ENCODE assay signal across 1 cellular context in the genomic region with DNA sequence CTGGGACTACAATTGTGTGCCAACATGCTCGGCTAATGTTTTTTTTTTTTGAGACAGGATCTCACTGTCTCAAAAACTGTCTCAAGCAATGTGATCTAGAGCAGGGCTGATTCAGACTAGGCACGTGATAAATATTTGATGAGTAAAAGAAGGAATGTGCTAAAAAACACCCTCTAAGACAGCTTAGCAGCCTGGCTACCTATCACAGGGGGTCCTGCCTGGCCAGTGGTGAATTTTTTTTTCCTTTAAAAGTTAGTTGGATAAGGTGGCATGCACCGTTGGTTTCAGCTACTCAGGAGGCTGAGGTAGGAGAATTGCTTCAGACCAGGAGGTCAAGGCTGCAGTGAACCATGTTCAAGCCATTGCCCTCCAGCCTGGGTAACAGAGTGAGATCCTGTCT.
TF ChIP-seq lines count a peak whose summit lies in the region.

No MANE protein-coding gene starts in this region.

TF ChIP-seq in GM23338, 12 proteins besides CTCF, POLR2A, EP300 and RAD21 (continued from another document):
- TF ChIP-seq, protein P1, sequence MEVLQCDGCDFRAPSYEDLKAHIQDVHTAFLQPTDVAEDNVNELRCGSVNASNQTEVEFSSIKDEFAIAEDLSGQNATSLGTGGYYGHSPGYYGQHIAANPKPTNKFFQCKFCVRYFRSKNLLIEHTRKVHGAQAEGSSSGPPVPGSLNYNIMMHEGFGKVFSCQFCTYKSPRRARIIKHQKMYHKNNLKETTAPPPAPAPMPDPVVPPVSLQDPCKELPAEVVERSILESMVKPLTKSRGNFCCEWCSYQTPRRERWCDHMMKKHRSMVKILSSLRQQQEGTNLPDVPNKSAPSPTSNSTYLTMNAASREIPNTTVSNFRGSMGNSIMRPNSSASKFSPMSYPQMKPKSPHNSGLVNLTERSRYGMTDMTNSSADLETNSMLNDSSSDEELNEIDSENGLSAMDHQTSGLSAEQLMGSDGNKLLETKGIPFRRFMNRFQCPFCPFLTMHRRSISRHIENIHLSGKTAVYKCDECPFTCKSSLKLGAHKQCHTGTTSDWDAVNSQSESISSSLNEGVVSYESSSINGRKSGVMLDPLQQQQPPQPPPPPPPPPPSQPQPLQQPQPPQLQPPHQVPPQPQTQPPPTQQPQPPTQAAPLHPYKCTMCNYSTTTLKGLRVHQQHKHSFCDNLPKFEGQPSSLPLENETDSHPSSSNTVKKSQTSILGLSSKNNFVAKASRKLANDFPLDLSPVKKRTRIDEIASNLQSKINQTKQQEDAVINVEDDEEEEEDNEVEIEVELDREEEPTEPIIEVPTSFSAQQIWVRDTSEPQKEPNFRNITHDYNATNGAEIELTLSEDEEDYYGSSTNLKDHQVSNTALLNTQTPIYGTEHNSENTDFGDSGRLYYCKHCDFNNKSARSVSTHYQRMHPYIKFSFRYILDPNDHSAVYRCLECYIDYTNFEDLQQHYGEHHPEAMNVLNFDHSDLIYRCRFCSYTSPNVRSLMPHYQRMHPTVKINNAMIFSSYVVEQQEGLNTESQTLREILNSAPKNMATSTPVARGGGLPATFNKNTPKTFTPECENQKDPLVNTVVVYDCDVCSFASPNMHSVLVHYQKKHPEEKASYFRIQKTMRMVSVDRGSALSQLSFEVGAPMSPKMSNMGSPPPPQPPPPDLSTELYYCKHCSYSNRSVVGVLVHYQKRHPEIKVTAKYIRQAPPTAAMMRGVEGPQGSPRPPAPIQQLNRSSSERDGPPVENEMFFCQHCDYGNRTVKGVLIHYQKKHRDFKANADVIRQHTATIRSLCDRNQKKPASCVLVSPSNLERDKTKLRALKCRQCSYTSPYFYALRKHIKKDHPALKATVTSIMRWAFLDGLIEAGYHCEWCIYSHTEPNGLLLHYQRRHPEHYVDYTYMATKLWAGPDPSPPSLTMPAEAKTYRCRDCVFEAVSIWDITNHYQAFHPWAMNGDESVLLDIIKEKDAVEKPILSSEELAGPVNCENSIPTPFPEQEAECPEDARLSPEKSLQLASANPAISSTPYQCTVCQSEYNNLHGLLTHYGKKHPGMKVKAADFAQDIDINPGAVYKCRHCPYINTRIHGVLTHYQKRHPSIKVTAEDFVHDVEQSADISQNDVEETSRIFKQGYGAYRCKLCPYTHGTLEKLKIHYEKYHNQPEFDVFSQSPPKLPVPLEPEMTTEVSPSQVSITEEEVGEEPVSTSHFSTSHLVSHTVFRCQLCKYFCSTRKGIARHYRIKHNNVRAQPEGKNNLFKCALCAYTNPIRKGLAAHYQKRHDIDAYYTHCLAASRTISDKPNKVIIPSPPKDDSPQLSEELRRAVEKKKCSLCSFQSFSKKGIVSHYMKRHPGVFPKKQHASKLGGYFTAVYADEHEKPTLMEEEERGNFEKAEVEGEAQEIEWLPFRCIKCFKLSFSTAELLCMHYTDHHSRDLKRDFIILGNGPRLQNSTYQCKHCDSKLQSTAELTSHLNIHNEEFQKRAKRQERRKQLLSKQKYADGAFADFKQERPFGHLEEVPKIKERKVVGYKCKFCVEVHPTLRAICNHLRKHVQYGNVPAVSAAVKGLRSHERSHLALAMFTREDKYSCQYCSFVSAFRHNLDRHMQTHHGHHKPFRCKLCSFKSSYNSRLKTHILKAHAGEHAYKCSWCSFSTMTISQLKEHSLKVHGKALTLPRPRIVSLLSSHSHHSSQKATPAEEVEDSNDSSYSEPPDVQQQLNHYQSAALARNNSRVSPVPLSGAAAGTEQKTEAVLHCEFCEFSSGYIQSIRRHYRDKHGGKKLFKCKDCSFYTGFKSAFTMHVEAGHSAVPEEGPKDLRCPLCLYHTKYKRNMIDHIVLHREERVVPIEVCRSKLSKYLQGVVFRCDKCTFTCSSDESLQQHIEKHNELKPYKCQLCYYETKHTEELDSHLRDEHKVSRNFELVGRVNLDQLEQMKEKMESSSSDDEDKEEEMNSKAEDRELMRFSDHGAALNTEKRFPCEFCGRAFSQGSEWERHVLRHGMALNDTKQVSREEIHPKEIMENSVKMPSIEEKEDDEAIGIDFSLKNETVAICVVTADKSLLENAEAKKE (CRISPR knock-in tag; IDR thresholded peaks at IDR 0.05), result no peak
- TF ChIP-seq ZNF114 (CRISPR knock-in tag; IDR thresholded peaks at IDR 0.05) (no peak), CREB1 (CRISPR knock-in tag; IDR thresholded peaks at IDR 0.05; ENCODE audit: low read depth) (no peak)
